Comparison of ENCODE assay signal across 8 cellular contexts in genomic region chr3:197801801-197802504, GRCh38. TPM values are rescaled to one million over a fixed set of nuclear protein-coding genes. Genes with fewer than 3 reads are reported as not detected.
DNase-seq lines count a peak whose midpoint lies in the region; ATAC-seq and TF ChIP-seq lines count a peak whose summit lies in the region.

No MANE protein-coding gene starts in this region.

- no peak overlapping the region for H4K8ac ChIP-seq in IMR-90 (ENCODE audit: low read depth in 2 of 2, low read length in 2 of 2)

- H2AK9ac ChIP-seq in IMR-90 (replicated peaks; ENCODE audit: low read depth, low read length, poor library complexity), result no peak overlapping the region

- dilution Hi-C loops in IMR-90 (cut with HindIII; ENCODE audit: low sequenced_read_pairs, unreplicated experiment), result no loop called here

- no CpG with 5 or more reads among the region's 3 CpGs for WGBS in IMR-90 (ENCODE audit: extremely low coverage in 2 of 2, insufficient read length in 1 of 2), 2 experiments

- H3K4me1 ChIP-seq in IMR-90 (ENCODE audit: control insufficient read depth, insufficient read depth, low read length), result peaks cover 12% of the 10 kb centered on the region

- in situ Hi-C loops in IMR-90 (cut with MboI; ENCODE audit: low sequenced_read_pairs), result no loop called here

- H2BK120ac ChIP-seq in IMR-90 (ENCODE audit: low read depth, low read length), result no peak overlapping the region

- intact Hi-C loops in IMR-90 (cut with micrococcal nuclease) (no loop called here), left colon (cut with DNase I, micrococcal nuclease) (no loop called here)

- no peak overlapping the region for H2BK15ac ChIP-seq in IMR-90 (ENCODE audit: low read depth, low read length)

- POLR2A ChIA-PET in IMR-90 (lab: Charles Lee; ENCODE audit: unreplicated experiment), result interaction anchor here (0.6 kb wide), 1 partner anchor 191 kb away, joined by 4 read pairs; no protein-coding TSS in a partner anchor
- POLR2A ChIA-PET in activated CD4-positive, alpha-beta memory T cell treated with anti-CD3 and anti-CD28 coated beads, Interleukin-2, amount 10 ng/mL, durations not matched to agents 7 days and 5 days (lab: Charles Lee), result interaction anchor here (0.7 to 2.2 kb wide), 5 partner anchors 10 to 104 kb away, joined by 3 to 19 read pairs (median 3); partner anchors contain the start of gene LRCH3

- no peaks in the 10 kb centered on the region for H3K9me3 Mint-ChIP-seq in activated CD8-positive, alpha-beta memory T cell treated with anti-CD3 and anti-CD28 coated beads, Interleukin-2, amount 10 ng/mL, durations not matched to agents 7 days and 5 days (ENCODE audit: low read depth)
- H3K9me3 Mint-ChIP-seq in activated CD4-positive, alpha-beta memory T cell treated with anti-CD3 and anti-CD28 coated beads, Interleukin-2, amount 10 ng/mL, durations not matched to agents 7 days and 5 days, result no peaks in the 10 kb centered on the region

- no peak overlapping the region for H3K56ac ChIP-seq in IMR-90 (ENCODE audit: extremely low read depth, insufficient read depth, low read length)

- CTCF ChIA-PET in activated CD8-positive, alpha-beta memory T cell treated with anti-CD3 and anti-CD28 coated beads, Interleukin-2, amount 10 ng/mL, durations not matched to agents 7 days and 5 days (lab: Charles Lee), result interaction anchor here (0.8 to 1.6 kb wide), 6 partner anchors 8 to 203 kb away, joined by 3 to 7 read pairs (median 4); no protein-coding TSS in a partner anchor
- CTCF ChIA-PET in IMR-90 (lab: Yijun Ruan, JAX), result no interaction called here
- CTCF ChIA-PET in activated CD4-positive, alpha-beta memory T cell treated with anti-CD3 and anti-CD28 coated beads, Interleukin-2, amount 10 ng/mL, durations not matched to agents 7 days and 5 days (lab: Charles Lee), result interaction anchor here (0.6 to 2.6 kb wide), 12 partner anchors 7 to 203 kb away, joined by 3 to 10 read pairs (median 3); partner anchors contain the start of gene LRCH3

- peaks cover 11% of the 10 kb centered on the region for H3K9me1 ChIP-seq in IMR-90 (ENCODE audit: insufficient read depth, low read length)

- peak overlapping the region; percentile 29 for H3K14ac ChIP-seq in IMR-90 (replicated peaks; ENCODE audit: low read depth, low read length)

- peaks cover 8% of the 10 kb centered on the region for H3K36me3 Mint-ChIP-seq in activated CD8-positive, alpha-beta memory T cell treated with anti-CD3 and anti-CD28 coated beads, Interleukin-2, amount 10 ng/mL, durations not matched to agents 7 days and 5 days
- H3K36me3 Mint-ChIP-seq in activated CD4-positive, alpha-beta memory T cell treated with anti-CD3 and anti-CD28 coated beads, Interleukin-2, amount 10 ng/mL, durations not matched to agents 7 days and 5 days (ENCODE audit: low read depth), result peaks cover 6% of the 10 kb centered on the region

- no peaks in the 10 kb centered on the region for H3K27me3 ChIP-seq in IMR-90 (ENCODE audit: control insufficient read depth, insufficient read depth, low read length)

- no peak overlapping the region for H3K9ac ChIP-seq in IMR-90 (ENCODE audit: low read depth, low read length)

- H4K5ac ChIP-seq in IMR-90 (ENCODE audit: low read depth, low read length), result no peak overlapping the region

- H2AK5ac ChIP-seq in IMR-90 (ENCODE audit: low read depth, low read length), result no peak overlapping the region

- no peak overlapping the region for H4K91ac ChIP-seq in IMR-90 (ENCODE audit: insufficient read depth, low read depth, low read length)

- no peak overlapping the region for H2AFZ ChIP-seq in IMR-90 (replicated peaks; ENCODE audit: low read length, poor library complexity)

- no peak for TF ChIP-seq POLR2A in IMR-90 (IDR thresholded peaks at IDR 0.05; ENCODE audit: low read depth, low read length)

- H3K27me3 Mint-ChIP-seq in activated CD8-positive, alpha-beta memory T cell treated with anti-CD3 and anti-CD28 coated beads, Interleukin-2, amount 10 ng/mL, durations not matched to agents 7 days and 5 days, result no peaks in the 10 kb centered on the region
- H3K27me3 Mint-ChIP-seq in activated CD4-positive, alpha-beta memory T cell treated with anti-CD3 and anti-CD28 coated beads, Interleukin-2, amount 10 ng/mL, durations not matched to agents 7 days and 5 days, result no peaks in the 10 kb centered on the region

- DNase-seq in activated CD8-positive, alpha-beta memory T cell treated with anti-CD3 and anti-CD28 coated beads, Interleukin-2, amount 10 ng/mL, durations not matched to agents 7 days and 5 days, result peak; percentile 70
- DNase-seq in activated CD8-positive, alpha-beta memory T cell treated with anti-CD3 and anti-CD28 coated beads for 24 hours, result no peak
- DNase-seq in IMR-90 (peak; percentile 51), kidney tubule cell (ENCODE audit: low spot score) (peak; percentile 11), ureter (ENCODE audit: low spot score) (no peak), GM19240 (ENCODE audit: insufficient read length, low spot score) (no peak), left colon (no peak)
- DNase-seq in activated CD4-positive, alpha-beta memory T cell treated with anti-CD3 and anti-CD28 coated beads, Interleukin-2, amount 10 ng/mL, durations not matched to agents 7 days and 5 days, result peak; percentile 45

- H3K27ac Mint-ChIP-seq in activated CD8-positive, alpha-beta memory T cell treated with anti-CD3 and anti-CD28 coated beads, Interleukin-2, amount 10 ng/mL, durations not matched to agents 7 days and 5 days, result peak overlapping the region; percentile 59
- H3K27ac Mint-ChIP-seq in activated CD4-positive, alpha-beta memory T cell treated with anti-CD3 and anti-CD28 coated beads, Interleukin-2, amount 10 ng/mL, durations not matched to agents 7 days and 5 days, result peak overlapping the region; percentile 63

- peak overlapping the region; percentile 14; the same call in 1 of the 2 replicates for H3K18ac ChIP-seq in IMR-90 (ENCODE audit: low read depth, low read length)

- H2BK5ac ChIP-seq in IMR-90 (ENCODE audit: low read depth, low read length, poor library complexity, severe bottlenecking), result no peak overlapping the region

- peaks cover 22 to 61% of the 10 kb centered on the region in 2 experiments; a peak in 3 of 4 replicates for H3K79me1 ChIP-seq in IMR-90 (ENCODE audit: low read depth in 1 of 2, low read length in 2 of 2)

- H3K9me3 ChIP-seq in IMR-90 (ENCODE audit: control insufficient read depth, insufficient read depth, low read length), result no peaks in the 10 kb centered on the region

- no peak overlapping the region for H3K4me3 ChIP-seq in IMR-90 (ENCODE audit: insufficient read depth, low read depth, low read length)

- no peak overlapping the region for H3K27ac ChIP-seq in IMR-90 (ENCODE audit: insufficient read depth, low read length)

- H3K4me1 Mint-ChIP-seq in activated CD8-positive, alpha-beta memory T cell treated with anti-CD3 and anti-CD28 coated beads, Interleukin-2, amount 10 ng/mL, durations not matched to agents 7 days and 5 days, result peaks cover 40% of the 10 kb centered on the region
- peaks cover 44% of the 10 kb centered on the region for H3K4me1 Mint-ChIP-seq in activated CD4-positive, alpha-beta memory T cell treated with anti-CD3 and anti-CD28 coated beads, Interleukin-2, amount 10 ng/mL, durations not matched to agents 7 days and 5 days

- ATAC-seq in activated CD8-positive, alpha-beta memory T cell treated with anti-CD3 and anti-CD28 coated beads, Interleukin-2, amount 10 ng/mL, durations not matched to agents 7 days and 5 days, result peak; percentile 85
- ATAC-seq in IMR-90 (ENCODE audit: low read depth), result 0 out of 2 replicates have a peak, but pooled peaks have one; percentile 35
- ATAC-seq in left colon, result no peak

- H3K23ac ChIP-seq in IMR-90 (ENCODE audit: low read depth, low read length), result no peak overlapping the region; the same call in 1 of the 2 replicates

- no peak for TF ChIP-seq RAD21 in IMR-90 (IDR thresholded peaks at IDR 0.05; ENCODE audit: low read length)

- no peaks in the 10 kb centered on the region for H3K36me3 ChIP-seq in IMR-90 (ENCODE audit: control insufficient read depth, insufficient read depth, low read length)

- peak overlapping the region; percentile 27 for H3K4me3 Mint-ChIP-seq in activated CD8-positive, alpha-beta memory T cell treated with anti-CD3 and anti-CD28 coated beads, Interleukin-2, amount 10 ng/mL, durations not matched to agents 7 days and 5 days
- no peak overlapping the region for H3K4me3 Mint-ChIP-seq in activated CD4-positive, alpha-beta memory T cell treated with anti-CD3 and anti-CD28 coated beads, Interleukin-2, amount 10 ng/mL, durations not matched to agents 7 days and 5 days

- H3K4ac ChIP-seq in IMR-90 (ENCODE audit: low read depth, low read length), result peak overlapping the region; percentile 6; the same call in 1 of the 2 replicates

- TF ChIP-seq CTCF in IMR-90 (conservative IDR thresholded peaks at IDR 0.05; ENCODE audit: low read depth, low read length), result peak; percentile 40; the same call in 1 of the 2 replicates

- H2BK20ac ChIP-seq in IMR-90 (ENCODE audit: low read depth, low read length), result no peak overlapping the region

- peaks cover 68% of the 10 kb centered on the region for H4K20me1 ChIP-seq in IMR-90 (ENCODE audit: insufficient read depth, low read length)

- BruUV-seq in IMR-90 (replicated peaks; lab: Mats Ljungman, UMichigan), result no TSS peak

- no peak overlapping the region for H3K4me2 ChIP-seq in IMR-90 (ENCODE audit: low read depth, low read length)

TF ChIP-seq in IMR-90, 13 proteins besides CTCF, POLR2A, EP300 and RAD21:
- TF ChIP-seq MXI1 (IDR thresholded peaks at IDR 0.05; ENCODE audit: borderline replicate concordance, low read depth, low read length) (no peak), SMC3 (IDR thresholded peaks at IDR 0.05; ENCODE audit: low read depth, low read length) (0 out of 2 replicates have a peak, but pooled peaks have one; percentile 17)

RNA-seq across cellular contexts. Expression of gene LRCH3, which starts 10.9 kb away (rescaled TPM):
- 10 to 100 TPM; 62.2 to 62.6 TPM for total RNA-seq in activated CD8-positive, alpha-beta memory T cell treated with anti-CD3 and anti-CD28 coated beads, Interleukin-2, amount 10 ng/mL, durations not matched to agents 7 days and 5 days
- total RNA-seq in IMR-90 (2012; rRNA removed) (28.5 and 33.1 TPM in 2 replicates), ureter (82.9 TPM), left colon (10 to 100 TPM; 27.3 to 43.6 TPM)
- polyA plus RNA-seq in IMR-90 (2012; rRNA removed), result 30.4 and 40.5 TPM in 2 replicates
- polyA plus RNA-seq in IMR-90 (2012; cell fraction: cytosol; rRNA removed), result 14.1 and 42.1 TPM in 2 replicates
- polyA plus RNA-seq in IMR-90 (2012; cell fraction: nucleus; rRNA removed; ENCODE audit: low replicate concordance), result 19.7 and 60.8 TPM in 2 replicates
- total RNA-seq in activated CD4-positive, alpha-beta memory T cell treated with anti-CD3 and anti-CD28 coated beads, Interleukin-2, amount 10 ng/mL, durations not matched to agents 7 days and 5 days, result 10 to 100 TPM; 58.5 to 65.8 TPM

RNA-seq across cellular contexts. Expression of gene FYTTD1, which starts 52.3 kb away (rescaled TPM):
- total RNA-seq in activated CD8-positive, alpha-beta memory T cell treated with anti-CD3 and anti-CD28 coated beads, Interleukin-2, amount 10 ng/mL, durations not matched to agents 7 days and 5 days, result 10 to 100 TPM; 35.5 to 50.5 TPM
- total RNA-seq in IMR-90 (2012; rRNA removed) (50.2 and 67.2 TPM in 2 replicates), ureter (47.9 TPM), left colon (10 to 100 TPM; 32.6 to 37.5 TPM)
- polyA plus RNA-seq in IMR-90 (2012; rRNA removed), result 15.4 and 20.4 TPM in 2 replicates
- 2.2 and 3.6 TPM in 2 replicates for polyA plus RNA-seq in IMR-90 (2012; cell fraction: cytosol; rRNA removed)
- 1.6 and 12.9 TPM in 2 replicates for polyA plus RNA-seq in IMR-90 (2012; cell fraction: nucleus; rRNA removed; ENCODE audit: low replicate concordance)
- 10 to 100 TPM; 41.7 to 45.1 TPM for total RNA-seq in activated CD4-positive, alpha-beta memory T cell treated with anti-CD3 and anti-CD28 coated beads, Interleukin-2, amount 10 ng/mL, durations not matched to agents 7 days and 5 days

Comparison
In these comparisons a context has a peak if more than half of its experiments do, and no peak if none do; other contexts are left out.
1. DNase-seq: peak in activated CD8-positive, alpha-beta memory T cell treated with anti-CD3 and anti-CD28 coated beads, Interleukin-2, amount 10 ng/mL, durations not matched to agents 7 days and 5 days (single experiment), IMR-90 (single experiment), activated CD4-positive, alpha-beta memory T cell treated with anti-CD3 and anti-CD28 coated beads, Interleukin-2, amount 10 ng/mL, durations not matched to agents 7 days and 5 days (single experiment) and kidney tubule cell (single experiment); none in activated CD8-positive, alpha-beta memory T cell treated with anti-CD3 and anti-CD28 coated beads for 24 hours (single experiment), ureter (single experiment), GM19240 (single experiment) and left colon (0 of 2).